In the genomic region with DNA sequence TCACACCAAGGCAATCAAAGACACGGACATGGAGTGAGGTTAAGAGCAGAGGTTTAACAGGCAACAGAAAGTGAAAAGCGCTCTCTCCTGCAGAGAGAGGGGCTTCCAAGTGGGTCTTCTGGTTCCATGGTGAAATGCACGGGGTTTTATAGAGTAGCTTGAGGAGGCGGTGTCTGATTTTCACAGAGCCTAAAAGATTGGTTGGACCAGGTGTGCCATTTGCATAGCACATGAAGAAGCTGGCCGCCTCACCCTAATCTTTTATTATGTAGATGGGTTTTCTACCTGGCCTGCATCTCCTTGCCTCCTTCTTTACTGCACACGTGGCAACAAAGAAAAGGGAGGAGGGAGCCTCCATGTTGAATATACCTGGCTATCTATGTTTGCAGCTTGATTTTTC, we compare ENCODE assay signal across 20 cellular contexts.
DNase-seq lines count a peak whose midpoint lies in the region; ATAC-seq, FAIRE-seq and TF ChIP-seq lines count a peak whose summit lies in the region.
"Had no signal": no experiment of that assay in that cellular context is flagged by ENCODE, and none has a peak within 500 bp of the region (broad histone marks: within the 10 kb centered on the region; RNA-seq: fewer than 3 reads in every experiment).

No MANE protein-coding gene starts in this region.

- peak overlapping the region; percentile 38 for H4K5ac ChIP-seq in H1 (ENCODE audit: insufficient read length, low read depth, low read length)

- DNase-seq in ELF-1 (ENCODE audit: low read depth, low spot score) (peak; percentile 49), H7 (peak; percentile 11), H1 (ENCODE audit: low read depth in 1 of 2, low spot score in 2 of 2) (peak in 1 of 2 experiments; percentile 29), iPS-NIHi11 (ENCODE audit: low spot score) (peak; percentile 21), NCI-H1417 treated with DMSO at 0.1 percent for 48 hours (lab: John Stamatoyannopoulos, UW) (no peak)
- DNase-seq in activated CD4-positive, alpha-beta T cell treated with anti-CD3 and anti-CD28 coated beads for 4 hours: no peak
- DNase-seq: Calu3; CD8-positive, alpha-beta T cell; HCEC 1CT; NCI-H1417; NCI-H1930; NCI-H2171; NCI-H526; Peyer's patch; SHP77 had no signal

- no peak overlapping the region for H2AFZ ChIP-seq in H1 (ENCODE audit: low read length)

- no peak for TF ChIP-seq RAD21 in H1 (IDR thresholded peaks at IDR 0.05 in 1 of 2, conservative IDR thresholded peaks at IDR 0.05 in 1 of 2; ENCODE audit: low read depth in 2 of 2, low read length in 2 of 2)

- no peak overlapping the region for H2AK5ac ChIP-seq in H1 (ENCODE audit: low read depth, low read length)

- H3K27ac ChIP-seq in H1 (ENCODE audit: low read depth, low read length): peak overlapping the region; percentile 55; the same call in 1 of the 2 replicates
- H3K27ac ChIP-seq: BLaER1 treated with 17β-estradiol and CSF1 and Interleukin-3, amounts not matched to agents 10 nM and 100 nM; Peyer's patch; SK-N-MC had no signal

- peaks cover 0 to 11% (median 2%) of the 10 kb centered on the region in 4 experiments; a peak in 2 of 7 replicates for H3K4me1 ChIP-seq in H1 (replicated peaks in 1 of 4; ENCODE audit: control insufficient read depth in 3 of 4, insufficient read depth in 4 of 4, low read length in 3 of 4)
- H3K4me1 ChIP-seq: BLaER1 treated with 17β-estradiol and CSF1 and Interleukin-3, amounts not matched to agents 10 nM and 100 nM; Peyer's patch had no signal

- H3K23ac ChIP-seq in H1 (ENCODE audit: insufficient read length): no peak overlapping the region

- H2BK15ac ChIP-seq in H1 (ENCODE audit: low read length): no peak overlapping the region

- H2BK12ac ChIP-seq in H1 (ENCODE audit: low read depth, low read length): 0 out of 2 replicates have a peak overlapping the region, but pooled peaks have one; percentile 78

- no peaks in the 10 kb centered on the region for H3K23me2 ChIP-seq in H1 (ENCODE audit: low read depth, low read length)

- H3K27me3 ChIP-seq in H7 (ENCODE audit: control insufficient read depth, insufficient read depth, low read length) (no peaks in the 10 kb centered on the region), H1 (replicated peaks in 1 of 4; ENCODE audit: control insufficient read depth in 3 of 4, extremely low read depth in 1 of 4, insufficient read depth in 3 of 4, low read length in 3 of 4) (no peaks in the 10 kb centered on the region)
- H3K27me3 ChIP-seq: BLaER1 treated with 17β-estradiol and CSF1 and Interleukin-3, amounts not matched to agents 10 nM and 100 nM; Peyer's patch had no signal

- no peak overlapping the region for H4K91ac ChIP-seq in H1 (replicated peaks; ENCODE audit: insufficient read length, low read length)

- FAIRE-seq in H1 (lab: Jason Lieb, UNC): peak; percentile 80
- FAIRE-seq: HTR-8/SVneo, K562 had no signal

- H4K8ac ChIP-seq in H1 (ENCODE audit: extremely low read depth, insufficient read depth, low read length): no peak overlapping the region

- POLR2A ChIA-PET in H1 (lab: Charles Lee; ENCODE audit: partially characterized antibody): interaction anchor here (0.7 to 2.3 kb wide), 4 partner anchors 11 to 443 kb away, joined by 3 to 8 read pairs (median 3); no protein-coding TSS in a partner anchor

- no peak overlapping the region for H3K4me3 ChIP-seq in H7 (ENCODE audit: insufficient read depth, low read depth, low read length)
- peak overlapping the region in 1 of 4 experiments; percentile 8; a peak in 1 of 8 replicates for H3K4me3 ChIP-seq in H1 (ENCODE audit: extremely low read depth in 1 of 4, insufficient read depth in 2 of 4, low read depth in 3 of 4, low read length in 4 of 4)
- H3K4me3 ChIP-seq: BLaER1 treated with 17β-estradiol and CSF1 and Interleukin-3, amounts not matched to agents 10 nM and 100 nM; K562; Peyer's patch; SK-N-MC had no signal

- H2BK20ac ChIP-seq in H1 (ENCODE audit: low read length): no peak overlapping the region

- H3K14ac ChIP-seq in H1 (ENCODE audit: insufficient read length): no peak overlapping the region

- WGBS in H1 (ENCODE audit: extremely low coverage in 1 of 2, insufficient coverage in 1 of 2, insufficient read length in 1 of 2, insufficient replicate concordance in 2 of 2, low coverage in 1 of 2, low lambda C conversion rate in 2 of 2, missing lambda C conversion rate in 1 of 2), 2 experiments: 49% methylated on average over 6 of the region's 6 CpGs; no CpG with 5 or more reads in 1 of the 2 experiments

- TF ChIP-seq CTCF in H1 (IDR thresholded peaks at IDR 0.05; ENCODE audit: control extremely low read depth in 1 of 3, insufficient read depth in 1 of 3, low read depth in 1 of 3, low read length in 3 of 3): no peak

- no peaks in the 10 kb centered on the region for H3K79me2 ChIP-seq in H1 (ENCODE audit: control insufficient read depth in 1 of 2, insufficient read depth in 2 of 2, low read length in 2 of 2)

- H3K9me3 ChIP-seq in H1 (ENCODE audit: insufficient read depth in 2 of 2, low read depth in 1 of 2, low read length in 1 of 2): no peaks in the 10 kb centered on the region; a peak in 1 of 4 replicates
- H3K9me3 ChIP-seq: BLaER1 treated with 17β-estradiol and CSF1 and Interleukin-3, amounts not matched to agents 10 nM and 100 nM; Peyer's patch had no signal

- H3K4ac ChIP-seq in H1 (replicated peaks; ENCODE audit: insufficient read length, low read depth, low read length): no peak overlapping the region

- H3K36me3 ChIP-seq in H7 (replicated peaks; ENCODE audit: control insufficient read depth, insufficient read depth, low read length) (no peaks in the 10 kb centered on the region), H1 (ENCODE audit: control insufficient read depth in 2 of 4, insufficient read depth in 4 of 4, low read length in 3 of 4) (no peaks in the 10 kb centered on the region)
- H3K36me3 ChIP-seq: BLaER1 treated with 17β-estradiol and CSF1 and Interleukin-3, amounts not matched to agents 10 nM and 100 nM; Peyer's patch had no signal

- no peak for TF ChIP-seq EP300 in H1 (IDR thresholded peaks at IDR 0.05; ENCODE audit: borderline replicate concordance in 1 of 2, low read depth in 2 of 2, low read length in 2 of 2)

- H4K20me1 ChIP-seq in H1 (replicated peaks in 1 of 2; ENCODE audit: control insufficient read depth in 1 of 2, insufficient read depth in 2 of 2, low read length in 2 of 2): no peaks in the 10 kb centered on the region
- H4K20me1 ChIP-seq: BLaER1 treated with 17β-estradiol and CSF1 and Interleukin-3, amounts not matched to agents 10 nM and 100 nM had no signal

- H2BK120ac ChIP-seq in H1 (replicated peaks; ENCODE audit: low read depth, low read length): no peak overlapping the region

- no peak for ATAC-seq in GM19351 (IDR thresholded peaks at IDR 0.05; ENCODE audit: unreplicated experiment)
- ATAC-seq: CD8-positive, alpha-beta T cell; K562 had no signal

- peak in 1 of 2 experiments; percentile 52; a peak in 1 of 3 replicates for TF ChIP-seq POLR2A in H1 (IDR thresholded peaks at IDR 0.05; ENCODE audit: control extremely low read depth in 1 of 2, low read depth in 2 of 2, low read length in 2 of 2)

- no peak overlapping the region for H3K56ac ChIP-seq in H1 (replicated peaks; ENCODE audit: insufficient read length, low read depth, low read length)

- peak overlapping the region in 1 of 2 experiments; percentile 50; a peak in 2 of 4 replicates for H3K4me2 ChIP-seq in H1 (ENCODE audit: insufficient read depth in 1 of 2, low read depth in 2 of 2, low read length in 2 of 2)
- H3K4me2 ChIP-seq: BLaER1 treated with 17β-estradiol and CSF1 and Interleukin-3, amounts not matched to agents 10 nM and 100 nM had no signal

- H3K9ac ChIP-seq in H1 (replicated peaks in 1 of 4; ENCODE audit: extremely low read depth in 1 of 4, low read depth in 3 of 4, low read length in 3 of 4): 0 out of 7 replicates have a peak overlapping the region, but pooled peaks of 1 of the 4 experiments have one; percentile 12
- H3K9ac ChIP-seq: BLaER1 treated with 17β-estradiol and CSF1 and Interleukin-3, amounts not matched to agents 10 nM and 100 nM had no signal

- CTCF ChIA-PET in H1 (lab: Charles Lee; ENCODE audit: partially characterized antibody): interaction anchor here (1.8 kb wide), 1 partner anchor 19 kb away, joined by 4 read pairs; no protein-coding TSS in a partner anchor

- H3K79me1 ChIP-seq in H1 (ENCODE audit: low read depth, low read length): no peaks in the 10 kb centered on the region; the same call in 1 of the 2 replicates

- H3K18ac ChIP-seq in H1 (ENCODE audit: extremely low read depth, low read length): no peak overlapping the region; the same call in 1 of the 2 replicates

- H2BK5ac ChIP-seq in H1 (ENCODE audit: low read depth, low read length): no peak overlapping the region

TF ChIP-seq in H1, 55 proteins besides CTCF, POLR2A, EP300 and RAD21 (continues in another document):
- TF ChIP-seq SIX5 (IDR thresholded peaks at IDR 0.05; ENCODE audit: low read depth, low read length) (no peak), BCL11A (IDR thresholded peaks at IDR 0.05; ENCODE audit: low read depth in 2 of 2, low read length in 2 of 2) (no peak), TEAD4 (IDR thresholded peaks at IDR 0.05; ENCODE audit: low read depth, low read length) (no peak), SP2 (IDR thresholded peaks at IDR 0.05; ENCODE audit: low read length) (no peak), SIRT6 (IDR thresholded peaks at IDR 0.05; ENCODE audit: low read length) (no peak), HDAC6 (IDR thresholded peaks at IDR 0.05; ENCODE audit: low read depth, low read length) (no peak), POLR2AphosphoS5 (IDR thresholded peaks at IDR 0.05; ENCODE audit: low read depth, low read length) (no peak), MAFK (IDR thresholded peaks at IDR 0.05; ENCODE audit: low read depth, low read length) (no peak), FOSL1 (IDR thresholded peaks at IDR 0.05; ENCODE audit: insufficient read depth, low read depth, low read length) (no peak), SAP30 (IDR thresholded peaks at IDR 0.05; ENCODE audit: insufficient read depth, insufficient replicate concordance, low read length) (no peak), KDM5A (IDR thresholded peaks at IDR 0.05; ENCODE audit: low read length) (no peak), PHF8 (conservative IDR thresholded peaks at IDR 0.05; ENCODE audit: low read depth, low read length) (no peak), TBP (IDR thresholded peaks at IDR 0.05; ENCODE audit: low read depth, low read length) (peak; percentile 81), CHD1 (IDR thresholded peaks at IDR 0.05; ENCODE audit: low read depth, low read length) (no peak), ZNF274 (IDR thresholded peaks at IDR 0.05; ENCODE audit: borderline replicate concordance, extremely low read depth, low read length) (no peak), BACH1 (IDR thresholded peaks at IDR 0.05; ENCODE audit: low read length) (no peak), SUZ12 (IDR thresholded peaks at IDR 0.05; ENCODE audit: low read length) (no peak), RFX5 (IDR thresholded peaks at IDR 0.05; ENCODE audit: borderline replicate concordance, low read depth, low read length) (no peak), GTF2F1 (IDR thresholded peaks at IDR 0.05; ENCODE audit: borderline replicate concordance, low read depth, low read length) (no peak), NRF1 (IDR thresholded peaks at IDR 0.05; ENCODE audit: low read depth, low read length) (no peak), TAF1 (IDR thresholded peaks at IDR 0.05; ENCODE audit: low read depth, low read length) (peak; percentile 59; the same call in 1 of the 2 replicates)

Comparison
In these comparisons a context has a peak if more than half of its experiments do, and no peak if none do; other contexts are left out.
1. DNase-seq: peak in ELF-1 (single experiment), H7 (single experiment) and iPS-NIHi11 (single experiment); none in NCI-H1417 treated with DMSO at 0.1 percent for 48 hours (single experiment) and activated CD4-positive, alpha-beta T cell treated with anti-CD3 and anti-CD28 coated beads for 4 hours (0 of 2).